21 cellular contexts compared by ENCODE assay signal in genomic region chr21:42375966-42376337, GRCh38. TPM values are rescaled to one million over a fixed set of nuclear protein-coding genes. Genes with fewer than 3 reads are reported as not detected.
DNase-seq lines count a peak whose midpoint lies in the region; ATAC-seq and TF ChIP-seq lines count a peak whose summit lies in the region.
"Had no signal": no experiment of that assay in that cellular context is flagged by ENCODE, and none has a peak within 500 bp of the region (broad histone marks: within the 10 kb centered on the region; RNA-seq: fewer than 3 reads in every experiment).

No MANE protein-coding gene starts in this region.

- ATAC-seq in mucosa of descending colon = peak; percentile 2
- ATAC-seq in Right ventricle myocardium superior (ENCODE audit: poor library complexity) = no peak
- no peak for ATAC-seq in HG03097 (IDR thresholded peaks at IDR 0.05; ENCODE audit: low FRiP score, unreplicated experiment)
- ATAC-seq: Right ventricle myocardium inferior had no signal

- H3K4me3 Mint-ChIP-seq in activated T-cell treated with anti-CD3 and anti-CD28 coated beads, Interleukin-2, amount 50 U/mL, for 24 hours = no peak overlapping the region
- no peak overlapping the region for H3K4me3 Mint-ChIP-seq in activated T-helper 2 cell treated with anti-CD3 and anti-CD28 coated beads, Interferon-gamma antibody, Interleukin-2, Interleukin-4, amounts not matched to agents 10 μg/mL and 5 μg/mL and 100 μg/mL, durations not matched to agents 14 hours and 24 hours and 36 hours (ENCODE audit: low read depth)

- no peak overlapping the region for H3K4me3 ChIP-seq in mucosa of descending colon
- H3K4me3 ChIP-seq in thyroid gland (replicated peaks in 1 of 3) = no peak overlapping the region

- H3K36me3 ChIP-seq in mucosa of descending colon (ENCODE audit: low read depth) (no peaks in the 10 kb centered on the region), thyroid gland (no peaks in the 10 kb centered on the region)

- H3K27ac Mint-ChIP-seq in activated T-cell treated with anti-CD3 and anti-CD28 coated beads, Interleukin-2, amount 50 U/mL, for 24 hours = peak overlapping the region; percentile 97
- peak overlapping the region; percentile 82 for H3K27ac Mint-ChIP-seq in activated T-helper 2 cell treated with anti-CD3 and anti-CD28 coated beads, Interferon-gamma antibody, Interleukin-2, Interleukin-4, amounts not matched to agents 10 μg/mL and 5 μg/mL and 100 μg/mL, durations not matched to agents 14 hours and 24 hours and 36 hours

- no peaks in the 10 kb centered on the region for H3K27me3 Mint-ChIP-seq in activated T-cell treated with anti-CD3 and anti-CD28 coated beads, Interleukin-2, amount 50 U/mL, for 24 hours
- no peaks in the 10 kb centered on the region for H3K27me3 Mint-ChIP-seq in activated T-helper 2 cell treated with anti-CD3 and anti-CD28 coated beads, Interferon-gamma antibody, Interleukin-2, Interleukin-4, amounts not matched to agents 10 μg/mL and 5 μg/mL and 100 μg/mL, durations not matched to agents 14 hours and 24 hours and 36 hours (ENCODE audit: low read depth)

- H3K27me3 ChIP-seq in thyroid gland = no peaks in the 10 kb centered on the region

- intact Hi-C loops in activated T-helper 2 cell treated with anti-CD3 and anti-CD28 coated beads, Interferon-gamma antibody, Interleukin-2, Interleukin-4, amounts not matched to agents 10 μg/mL and 5 μg/mL and 100 μg/mL, durations not matched to agents 14 hours and 24 hours and 36 hours (cut with micrococcal nuclease) = no loop called here
- intact Hi-C loops in mucosa of descending colon (cut with DNase I, micrococcal nuclease) (no loop called here), thyroid gland (cut with DNase I) (no loop called here), Right ventricle myocardium superior (cut with DNase I) (no loop called here)

- H3K4me1 ChIP-seq in mucosa of descending colon (ENCODE audit: low read depth) = peaks cover 4% of the 10 kb centered on the region
- H3K4me1 ChIP-seq in thyroid gland = peaks cover 16 to 25% of the 10 kb centered on the region in 2 donors

- TF ChIP-seq POLR2A in thyroid gland (IDR thresholded peaks at IDR 0.05) = no peak

- H3K4me1 Mint-ChIP-seq in activated T-cell treated with anti-CD3 and anti-CD28 coated beads, Interleukin-2, amount 50 U/mL, for 24 hours (ENCODE audit: low read depth) = peaks cover 52% of the 10 kb centered on the region
- H3K4me1 Mint-ChIP-seq in activated T-helper 2 cell treated with anti-CD3 and anti-CD28 coated beads, Interferon-gamma antibody, Interleukin-2, Interleukin-4, amounts not matched to agents 10 μg/mL and 5 μg/mL and 100 μg/mL, durations not matched to agents 14 hours and 24 hours and 36 hours (ENCODE audit: low read depth) = peaks cover 39% of the 10 kb centered on the region

- no peak for DNase-seq in activated T-cell treated with anti-CD3 and anti-CD28 coated beads, Interleukin-2, amount 50 U/mL, for 24 hours
- DNase-seq in activated T-cell treated with anti-CD3 and anti-CD28 coated beads for 4 hours = no peak
- DNase-seq in activated T-helper 2 cell treated with anti-CD3 and anti-CD28 coated beads, Interferon-gamma antibody, Interleukin-2, Interleukin-4, amounts not matched to agents 10 μg/mL and 5 μg/mL and 100 μg/mL, durations not matched to agents 14 hours and 24 hours and 36 hours (ENCODE audit: low spot score) = no peak
- no peak for DNase-seq in mucosa of descending colon
- DNase-seq in thyroid gland = no peak
- no peak for DNase-seq in KG1 (lab: John Stamatoyannopoulos, UW)
- DNase-seq in Right ventricle myocardium superior = no peak
- DNase-seq: C1 segment of cervical spinal cord, Kasumi-1, NCI-H1694, NCI-H2081, NCI-H345, NCI-H524 treated with DMSO at 0.1 percent for 48 hours, NCI-H82 had no signal

- peaks cover 10% of the 10 kb centered on the region for H3K36me3 Mint-ChIP-seq in activated T-cell treated with anti-CD3 and anti-CD28 coated beads, Interleukin-2, amount 50 U/mL, for 24 hours (ENCODE audit: low read depth)
- H3K36me3 Mint-ChIP-seq in activated T-helper 2 cell treated with anti-CD3 and anti-CD28 coated beads, Interferon-gamma antibody, Interleukin-2, Interleukin-4, amounts not matched to agents 10 μg/mL and 5 μg/mL and 100 μg/mL, durations not matched to agents 14 hours and 24 hours and 36 hours (ENCODE audit: low read depth) = peaks cover 53% of the 10 kb centered on the region

- WGBS in thyroid gland, 2 donors = 67 to 83% methylated on average over 1 to 3 of the region's 3 CpGs

- peak overlapping the region in 2 of 3 donors; percentile 49 to 54 for H3K27ac ChIP-seq in thyroid gland

- H3K9me3 ChIP-seq in mucosa of descending colon (no peaks in the 10 kb centered on the region), thyroid gland (no peaks in the 10 kb centered on the region)

- H3K9me3 Mint-ChIP-seq in activated T-cell treated with anti-CD3 and anti-CD28 coated beads, Interleukin-2, amount 50 U/mL, for 24 hours = no peaks in the 10 kb centered on the region
- no peaks in the 10 kb centered on the region for H3K9me3 Mint-ChIP-seq in activated T-helper 2 cell treated with anti-CD3 and anti-CD28 coated beads, Interferon-gamma antibody, Interleukin-2, Interleukin-4, amounts not matched to agents 10 μg/mL and 5 μg/mL and 100 μg/mL, durations not matched to agents 14 hours and 24 hours and 36 hours

- no peak for TF ChIP-seq CTCF in mucosa of descending colon (IDR thresholded peaks at IDR 0.05)
- TF ChIP-seq CTCF in thyroid gland (IDR thresholded peaks at IDR 0.05) = no peak

RNA-seq across cellular contexts. Expression of gene TFF1, which starts 9.6 kb away (rescaled TPM):
- total RNA-seq in activated T-helper 2 cell treated with anti-CD3 and anti-CD28 coated beads, Interferon-gamma antibody, Interleukin-2, Interleukin-4, amounts not matched to agents 10 μg/mL and 5 μg/mL and 100 μg/mL, durations not matched to agents 14 hours and 24 hours and 36 hours = 0.48 and 0.51 TPM in 2 replicates
- total RNA-seq in mucosa of descending colon (100 to 1,000 TPM in 1 of 3 donors, 10 to 100 TPM in 1, 1 to 10 TPM in 1; 6.0 to 206 (median 60.1) TPM), thyroid gland (not detected), Right ventricle myocardium superior (not detected)
- total RNA-seq: A172, Daoy, H4, MCF 10A, OCI-LY7, Right ventricle myocardium inferior had no signal

RNA-seq across cellular contexts. Expression of gene TMPRSS3, which starts 19.9 kb away (rescaled TPM):
- total RNA-seq in activated T-helper 2 cell treated with anti-CD3 and anti-CD28 coated beads, Interferon-gamma antibody, Interleukin-2, Interleukin-4, amounts not matched to agents 10 μg/mL and 5 μg/mL and 100 μg/mL, durations not matched to agents 14 hours and 24 hours and 36 hours = 81.0 and 88.1 TPM in 2 replicates
- total RNA-seq in mucosa of descending colon = under 1 TPM; 0.35 to 0.72 (median 0.69) TPM
- 10 to 100 TPM in 1 of 4 donors, 1 to 10 TPM in 3; 5.0 to 12.6 (median 6.2) TPM for total RNA-seq in thyroid gland
- not detected for total RNA-seq in Right ventricle myocardium superior
- total RNA-seq: OCI-LY7, Right ventricle myocardium inferior had no signal

RNA-seq across cellular contexts. Expression of gene TFF2, which starts 25.2 kb away (rescaled TPM):
- total RNA-seq in activated T-helper 2 cell treated with anti-CD3 and anti-CD28 coated beads, Interferon-gamma antibody, Interleukin-2, Interleukin-4, amounts not matched to agents 10 μg/mL and 5 μg/mL and 100 μg/mL, durations not matched to agents 14 hours and 24 hours and 36 hours = not detected in 2 replicates
- total RNA-seq in mucosa of descending colon = 1 to 10 TPM in 2 of 3 donors, not detected in 1; 1.1 to 1.7 TPM
- total RNA-seq in thyroid gland = 10 to 100 TPM in 1 of 4 donors, 1 to 10 TPM in 1, not detected in 2; 2.5 to 14.3 TPM
- not detected for total RNA-seq in Right ventricle myocardium superior
- total RNA-seq: A172, Daoy, H4, MCF 10A, OCI-LY7, Right ventricle myocardium inferior had no signal

RNA-seq across cellular contexts. Expression of gene UBASH3A, which starts 27.8 kb away (rescaled TPM):
- 86.0 and 87.4 TPM in 2 replicates for total RNA-seq in activated T-helper 2 cell treated with anti-CD3 and anti-CD28 coated beads, Interferon-gamma antibody, Interleukin-2, Interleukin-4, amounts not matched to agents 10 μg/mL and 5 μg/mL and 100 μg/mL, durations not matched to agents 14 hours and 24 hours and 36 hours
- total RNA-seq in mucosa of descending colon (1 to 10 TPM in 2 of 3 donors, under 1 TPM in 1; 0.60 to 2.5 (median 1.8) TPM), thyroid gland (1 to 10 TPM in 1 of 4 donors, under 1 TPM in 2, not detected in 1; 0.54 to 1.3 (median 0.81) TPM), Right ventricle myocardium superior (not detected)
- total RNA-seq: A172, Daoy, H4, MCF 10A, OCI-LY7, Right ventricle myocardium inferior had no signal
